8 cellular contexts compared by ENCODE assay signal in genomic region chr9:72364679-72365524, GRCh38. TPM values are rescaled to one million over a fixed set of nuclear protein-coding genes. Genes with fewer than 3 reads are reported as not detected.
A peak's percentile ranks its signal among the peaks of the same experiment; 100 is the strongest.
DNase-seq lines count a peak whose midpoint lies in the region; TF ChIP-seq lines count a peak whose summit lies in the region.

Gene ZFAND5 (minus strand): TSS chr9:72365208. CDS start chr9:72360778, 4,430 bp downstream.

- H3K9me3 ChIP-seq in SK-N-MC (ENCODE audit: low read depth, low read length): no peaks in the 10 kb centered on the region
- H3K9me3 ChIP-seq in suprapubic skin: no peaks in the 10 kb centered on the region

- peaks cover 38% of the 10 kb centered on the region for H3K36me3 ChIP-seq in SK-N-MC (ENCODE audit: insufficient read depth, low read length)
- peaks cover 6% of the 10 kb centered on the region for H3K36me3 ChIP-seq in suprapubic skin

- WGBS in suprapubic skin: under 1% methylated on average over 33 of the region's 110 CpGs

- peak; percentile 99 to 100 for TF ChIP-seq POLR2A in suprapubic skin (IDR thresholded peaks at IDR 0.05)

- peaks cover 41% of the 10 kb centered on the region for H3K4me1 ChIP-seq in suprapubic skin

- DNase-seq in GM04503 (ENCODE audit: low read depth) (peak; percentile 91), HEK293T (ENCODE audit: extremely low spot score) (peak; percentile 96), MV-4-11 (lab: John Stamatoyannopoulos, UW) (peak; percentile 95), SK-N-MC (ENCODE audit: low read depth, low spot score) (peak; percentile 26), globus pallidus (ENCODE audit: low spot score) (peak; percentile 99), nucleus accumbens (lab: John Stamatoyannopoulos, UW) (peak; percentile 80 to 99 (median 97)), suprapubic skin (ENCODE audit: low spot score in 2 of 2) (peak; percentile 98 to 99)
- peak; percentile 95 for DNase-seq in activated naive CD4-positive, alpha-beta T cell treated with anti-CD3 and anti-CD28 coated beads, Interleukin-2, amount 50 U/mL, for 16 hours

- TF ChIP-seq CTCF in suprapubic skin (IDR thresholded peaks at IDR 0.05): no peak

- H3K4me3 ChIP-seq in SK-N-MC (peak within 1 kb of the TSS; percentile 98), suprapubic skin (peak within 1 kb of the TSS; percentile 86)

- peak within 1 kb of the TSS; percentile 94 for H3K9ac ChIP-seq in SK-N-MC (ENCODE audit: insufficient read length)

- POLR2A ChIA-PET in HEK293T (lab: Yijun Ruan, JAX): interaction anchor here (0.6 to 2.4 kb wide), 17 partner anchors 8 to 223 kb away, joined by 3 to 8 read pairs (median 4); no protein-coding TSS in a partner anchor

- H3K27ac ChIP-seq in SK-N-MC (peak within 1 kb of the TSS; percentile 79), suprapubic skin (peak within 1 kb of the TSS; percentile 100)

- TF ChIP-seq EP300 in suprapubic skin (IDR thresholded peaks at IDR 0.05): peak; percentile 41

- no peaks in the 10 kb centered on the region for H3K27me3 ChIP-seq in suprapubic skin

- CTCF ChIA-PET in HEK293T (lab: Yijun Ruan, JAX): no interaction called here

TF ChIP-seq in HEK293T, 16 proteins besides CTCF, POLR2A, EP300 and RAD21:
- TF ChIP-seq FOXA1 (IDR thresholded peaks at IDR 0.05) (no peak), L3MBTL2 (conservative IDR thresholded peaks at IDR 0.05) (no peak), HDGF (IDR thresholded peaks at IDR 0.05; ENCODE audit: borderline replicate concordance) (no peak), BHLHE40 (IDR thresholded peaks at IDR 0.05; ENCODE audit: borderline replicate concordance) (no peak), NFRKB (IDR thresholded peaks at IDR 0.05) (no peak), ELF4 (IDR thresholded peaks at IDR 0.05) (peak; percentile 76), PKNOX1 (IDR thresholded peaks at IDR 0.05) (peak; percentile 70), SP1 (IDR thresholded peaks at IDR 0.05) (no peak), FOXM1 (IDR thresholded peaks at IDR 0.05; ENCODE audit: borderline replicate concordance) (no peak)

RNA-seq across cellular contexts. Expression of gene ZFAND5, which starts in this region (rescaled TPM):
- total RNA-seq in suprapubic skin: 100 to 1,000 TPM; 105 to 281 (median 137) TPM

Comparison
In these comparisons a context has a peak if more than half of its experiments do, and no peak if none do; other contexts are left out.
1. Peak in every context shown above with its lines: DNase-seq, H3K4me3 ChIP-seq and H3K27ac ChIP-seq.
2. DNase-seq: peak in every context shown above with its lines; median percentile 99 in globus pallidus; 98 in suprapubic skin; 97 in nucleus accumbens; 96 in HEK293T; 95 in MV-4-11; 95 in activated naive CD4-positive, alpha-beta T cell treated with anti-CD3 and anti-CD28 coated beads, Interleukin-2, amount 50 U/mL, for 16 hours; 91 in GM04503; 26 in SK-N-MC.